In the genomic region with DNA sequence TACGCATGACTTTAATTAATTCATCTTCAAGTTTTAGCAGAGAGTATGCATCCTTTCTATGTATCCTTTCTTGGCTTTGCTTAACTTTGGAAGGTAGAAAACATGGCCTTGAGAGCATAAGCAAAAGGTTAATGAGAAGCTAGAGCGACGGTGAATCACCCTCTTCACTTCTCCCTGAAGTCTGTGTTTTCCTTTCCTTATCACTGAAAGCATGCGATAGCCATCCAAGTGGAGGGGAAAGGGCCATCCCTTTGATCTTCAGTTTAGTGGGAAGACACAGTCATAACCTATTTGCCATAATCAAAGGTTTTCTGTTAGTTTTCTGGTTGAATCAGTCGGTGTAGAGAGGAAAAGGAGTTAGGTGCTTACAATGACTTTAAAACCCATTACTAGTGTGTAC, we compare ENCODE assay signal across 30 cellular contexts.
DNase-seq lines count a peak whose midpoint lies in the region; ATAC-seq and TF ChIP-seq lines count a peak whose summit lies in the region.
"Had no signal": no experiment of that assay in that cellular context is flagged by ENCODE, and none has a peak within 500 bp of the region (broad histone marks: within the 10 kb centered on the region; RNA-seq: fewer than 3 reads in every experiment).

No MANE protein-coding gene starts in this region.

- H3K4me1 Mint-ChIP-seq in Caco-2 (ENCODE audit: low read depth, unreplicated experiment) = peaks cover 9% of the 10 kb centered on the region
- H3K4me1 Mint-ChIP-seq: activated CD4-positive, alpha-beta T cell treated with anti-CD3 and anti-CD28 coated beads for 36 hours; activated naive CD8-positive, alpha-beta T cell treated with anti-CD3 and anti-CD28 coated beads, Interleukin-2, amount 10 ng/mL, durations not matched to agents 7 days and 5 days; central memory CD8-positive, alpha-beta T cell; naive B cell; T-helper 17 cell had no signal

- H3K27me3 ChIP-seq in Caco-2 (replicated peaks; ENCODE audit: control insufficient read depth, insufficient read depth, low read length) (no peaks in the 10 kb centered on the region), mesendoderm (ENCODE audit: insufficient read depth, low read length, poor library complexity) (no peaks in the 10 kb centered on the region), H7 (ENCODE audit: control insufficient read depth, insufficient read depth, low read length) (no peaks in the 10 kb centered on the region), BE2C (no peaks in the 10 kb centered on the region)
- H3K27me3 ChIP-seq: neutrophil, testis had no signal

- H3K36me3 Mint-ChIP-seq in Caco-2 (ENCODE audit: insufficient read depth, unreplicated experiment) = no peaks in the 10 kb centered on the region
- H3K36me3 Mint-ChIP-seq: activated naive CD8-positive, alpha-beta T cell treated with anti-CD3 and anti-CD28 coated beads, Interleukin-2, amount 10 ng/mL, durations not matched to agents 7 days and 5 days; naive B cell had no signal

- CTCF ChIA-PET in Caco-2 (lab: Charles Lee) = no interaction called here

- H3K9ac ChIP-seq in mesendoderm (ENCODE audit: low read length) = no peak overlapping the region

- no peak overlapping the region for H3K4ac ChIP-seq in mesendoderm (ENCODE audit: low read depth, low read length)

- no peak overlapping the region for H2BK120ac ChIP-seq in mesendoderm (ENCODE audit: low read depth, low read length)

- DNase-seq in Caco-2 (peak; percentile 68 to 72), LoVo (ENCODE audit: low spot score) (peak; percentile 73), glomerular visceral epithelial cell (ENCODE audit: extremely low spot score) (peak; percentile 48), mesendoderm (peak; percentile 59), NCI-H2107 treated with DMSO at 0.1 percent for 48 hours (lab: John Stamatoyannopoulos, UW; ENCODE audit: unreplicated experiment) (no peak), H7 (no peak), BE2C (no peak)
- DNase-seq: 8988T; activated CD4-positive, alpha-beta T cell treated with anti-CD3 and anti-CD28 coated beads for 36 hours; activated effector memory CD4-positive, alpha-beta T cell treated with Interleukin-2 at 50 U/mL for 16 hours; activated naive CD8-positive, alpha-beta T cell treated with anti-CD3 and anti-CD28 coated beads, Interleukin-2, amount 10 ng/mL, durations not matched to agents 7 days and 5 days; CD4-positive, alpha-beta T cell; DMS 273 treated with DMSO at 0.1 percent for 48 hours; kidney; mammary epithelial cell; MV-4-11; naive B cell; NCI-H1436 treated with DMSO at 0.1 percent for 48 hours; NCI-H446; NCI-H82; stimulated activated CD4-positive, alpha-beta T cell treated with anti-CD3 and anti-CD28 coated beads, Interleukin-15, amount 100 ng/mL, for 24 hours; stimulated activated naive CD8-positive, alpha-beta T cell treated with anti-CD3 and anti-CD28 coated beads, Interleukin-15, Interleukin-2, amounts not matched to agents 100 U/mL and 50 U/mL, for 24 hours; T-helper 17 cell; testis had no signal

- H3K18ac ChIP-seq in mesendoderm (ENCODE audit: low read length) = no peak overlapping the region

- ATAC-seq in HG02870 (IDR thresholded peaks at IDR 0.05; ENCODE audit: unreplicated experiment) = no peak
- ATAC-seq: activated CD4-positive, alpha-beta T cell treated with anti-CD3 and anti-CD28 coated beads for 36 hours; stimulated activated naive CD8-positive, alpha-beta T cell treated with anti-CD3 and anti-CD28 coated beads, Interleukin-15, Interleukin-2, amounts not matched to agents 100 U/mL and 50 U/mL, for 24 hours; T-helper 17 cell had no signal

- no TSS peak for BruUV-seq in Caco-2 (replicated peaks; lab: Mats Ljungman, UMichigan)

- H3K23ac ChIP-seq in mesendoderm (ENCODE audit: low read length) = no peak overlapping the region

- no peak overlapping the region for H3K56ac ChIP-seq in mesendoderm (ENCODE audit: low read length)

- H3K4me1 ChIP-seq in Caco-2 (peaks cover 17% of the 10 kb centered on the region), mesendoderm (ENCODE audit: control insufficient read depth, low read depth, low read length) (peaks cover 2% of the 10 kb centered on the region), BE2C (no peaks in the 10 kb centered on the region; the same call in 1 of the 2 replicates)
- H3K4me1 ChIP-seq: testis had no signal

- H3K9me3 Mint-ChIP-seq in Caco-2 (ENCODE audit: unreplicated experiment) = peaks cover 10% of the 10 kb centered on the region

- 100% methylated on average over 1 of the region's 5 CpGs for WGBS in mesendoderm (ENCODE audit: extremely low coverage, insufficient coverage, low lambda C conversion rate)

- H3K4me3 Mint-ChIP-seq in Caco-2 (ENCODE audit: unreplicated experiment) = peak overlapping the region; percentile 28
- H3K4me3 Mint-ChIP-seq: activated CD4-positive, alpha-beta T cell treated with anti-CD3 and anti-CD28 coated beads for 36 hours; activated naive CD8-positive, alpha-beta T cell treated with anti-CD3 and anti-CD28 coated beads, Interleukin-2, amount 10 ng/mL, durations not matched to agents 7 days and 5 days; CD4-positive, alpha-beta T cell; central memory CD8-positive, alpha-beta T cell; dendritic cell treated with granulocyte-macrophage colony-stimulating factor and Interleukin-4, amounts not matched to agents 40 ng/mL and 50 ng/mL, for 4 days; naive B cell; T-helper 17 cell had no signal

- H2BK15ac ChIP-seq in mesendoderm (replicated peaks; ENCODE audit: low read depth) = no peak overlapping the region

- intact Hi-C loops in Caco-2 (cut with micrococcal nuclease; ENCODE audit: unreplicated experiment) = loop anchor here (10.0 kb wide), 1 partner anchor 189 kb away; no protein-coding TSS in a partner anchor

- H3K36me3 ChIP-seq in Caco-2 (ENCODE audit: control insufficient read depth, insufficient read depth, low read length) = no peaks in the 10 kb centered on the region
- no peaks in the 10 kb centered on the region for H3K36me3 ChIP-seq in mesendoderm (ENCODE audit: control insufficient read depth, insufficient read depth, low read length)
- no peaks in the 10 kb centered on the region for H3K36me3 ChIP-seq in H7 (replicated peaks; ENCODE audit: control insufficient read depth, insufficient read depth, low read length)
- H3K36me3 ChIP-seq in BE2C = no peaks in the 10 kb centered on the region
- H3K36me3 ChIP-seq: neutrophil had no signal

- H3K27me3 Mint-ChIP-seq in Caco-2 (ENCODE audit: insufficient read depth, unreplicated experiment) = no peaks in the 10 kb centered on the region
- H3K27me3 Mint-ChIP-seq: activated CD4-positive, alpha-beta T cell treated with anti-CD3 and anti-CD28 coated beads for 36 hours; activated naive CD8-positive, alpha-beta T cell treated with anti-CD3 and anti-CD28 coated beads, Interleukin-2, amount 10 ng/mL, durations not matched to agents 7 days and 5 days; CD4-positive, alpha-beta T cell; central memory CD8-positive, alpha-beta T cell; dendritic cell treated with granulocyte-macrophage colony-stimulating factor and Interleukin-4, amounts not matched to agents 40 ng/mL and 50 ng/mL, for 4 days; naive B cell; progenitor cell of endocrine pancreas; T-helper 17 cell had no signal

- H3K27ac Mint-ChIP-seq in Caco-2 (ENCODE audit: unreplicated experiment) = no peak overlapping the region
- H3K27ac Mint-ChIP-seq: activated CD4-positive, alpha-beta T cell treated with anti-CD3 and anti-CD28 coated beads for 36 hours; activated naive CD8-positive, alpha-beta T cell treated with anti-CD3 and anti-CD28 coated beads, Interleukin-2, amount 10 ng/mL, durations not matched to agents 7 days and 5 days; CD4-positive, alpha-beta T cell; dendritic cell treated with granulocyte-macrophage colony-stimulating factor and Interleukin-4, amounts not matched to agents 40 ng/mL and 50 ng/mL, for 4 days; naive B cell; progenitor cell of endocrine pancreas; T-helper 17 cell had no signal

- H3K27ac ChIP-seq in mesendoderm (ENCODE audit: low read depth, low read length) = no peak overlapping the region
- H3K27ac ChIP-seq: neutrophil, SK-N-MC, testis had no signal

- no peak overlapping the region for H2BK5ac ChIP-seq in mesendoderm (ENCODE audit: low read length)

- no peaks in the 10 kb centered on the region for H3K79me1 ChIP-seq in mesendoderm (ENCODE audit: low read length)

- H2AK5ac ChIP-seq in mesendoderm (ENCODE audit: low read length) = no peak overlapping the region

- no peak overlapping the region for H3K4me2 ChIP-seq in mesendoderm (ENCODE audit: low read length)

- no peak overlapping the region for H4K8ac ChIP-seq in mesendoderm (ENCODE audit: low read depth, low read length)

- H4K5ac ChIP-seq in mesendoderm (ENCODE audit: low read length) = no peak overlapping the region

- H3K4me3 ChIP-seq in Caco-2 (ENCODE audit: low read depth, low read length) = no peak overlapping the region
- H3K4me3 ChIP-seq in mesendoderm (ENCODE audit: low read length) = no peak overlapping the region
- H3K4me3 ChIP-seq in H7 (ENCODE audit: insufficient read depth, low read depth, low read length) = no peak overlapping the region
- H3K4me3 ChIP-seq in BE2C (ENCODE audit: low read depth, low read length) = no peak overlapping the region
- H3K4me3 ChIP-seq: SK-N-MC, testis had no signal

- POLR2A ChIA-PET in Caco-2 (lab: Charles Lee) = no interaction called here

- TF ChIP-seq CTCF in Caco-2 (IDR thresholded peaks at IDR 0.05; ENCODE audit: insufficient read depth in 1 of 2, low read depth in 1 of 2, low read length in 1 of 2, severe bottlenecking in 1 of 2, unreplicated experiment in 1 of 2) (no peak), BE2C (IDR thresholded peaks at IDR 0.05; ENCODE audit: low read depth, low read length) (no peak)

- H3K9me3 ChIP-seq in Caco-2 = no peaks in the 10 kb centered on the region
- H3K9me3 ChIP-seq in BE2C = no peaks in the 10 kb centered on the region
- H3K9me3 ChIP-seq: neutrophil, testis had no signal

- H3K79me2 ChIP-seq in mesendoderm (ENCODE audit: control insufficient read depth, insufficient read depth, low read length) = no peaks in the 10 kb centered on the region

Comparison
In these comparisons a context has a peak if more than half of its experiments do, and no peak if none do; other contexts are left out.
1. DNase-seq: peak in Caco-2 (2 of 2), LoVo (single experiment), glomerular visceral epithelial cell (single experiment) and mesendoderm (single experiment); none in NCI-H2107 treated with DMSO at 0.1 percent for 48 hours (single experiment), H7 (single experiment) and BE2C (single experiment).